ENCODE assay signal across 17 cellular contexts in genomic region chr6:136740050-136740974, GRCh38. TPM values are rescaled to one million over a fixed set of nuclear protein-coding genes. Genes with fewer than 3 reads are reported as not detected.
A peak's percentile ranks its signal among the peaks of the same experiment; 100 is the strongest.
DNase-seq lines count a peak whose midpoint lies in the region; ATAC-seq, FAIRE-seq and TF ChIP-seq lines count a peak whose summit lies in the region.
"Had no signal": no experiment of that assay in that cellular context is flagged by ENCODE, and none has a peak within 500 bp of the region (broad histone marks: within the 10 kb centered on the region; RNA-seq: fewer than 3 reads in every experiment).

No MANE protein-coding gene starts in this region.

- H3K79me2 ChIP-seq in mammary epithelial cell (ENCODE audit: insufficient read depth, low read length) = peaks cover 5% of the 10 kb centered on the region
- H3K79me2 ChIP-seq: parathyroid adenoma had no signal

- H3K4me1 ChIP-seq in breast epithelium = peaks cover 0 to 3% of the 10 kb centered on the region in 2 donors
- H3K4me1 ChIP-seq in mammary epithelial cell (ENCODE audit: insufficient read depth, low read length) = no peaks in the 10 kb centered on the region
- peaks cover 0 to 76% (median 40%) of the 10 kb centered on the region in 4 donors for H3K4me1 ChIP-seq in tibial artery
- no peaks in the 10 kb centered on the region for H3K4me1 ChIP-seq in CD8-positive, alpha-beta T cell (ENCODE audit: insufficient read depth, low read length)
- H3K4me1 ChIP-seq: foreskin keratinocyte, parathyroid adenoma had no signal

- DNase-seq in breast epithelium (ENCODE audit: low spot score in 2 of 2) (no peak), mammary epithelial cell (no peak), midbrain (lab: John Stamatoyannopoulos, UW) (peak; percentile 39), tibial artery (no peak), urothelium cell line (ENCODE audit: low spot score) (no peak), NCI-H226 (no peak)
- no peak for DNase-seq in CD8-positive, alpha-beta T cell
- DNase-seq: 8988T; activated CD4-positive, alpha-beta T cell treated with anti-CD3 and anti-CD28 coated beads, Interleukin-2, amount 50 U/mL, for 48 hours; Calu3; NCI-H1092 treated with DMSO at 0.1 percent for 48 hours had no signal

- no peaks in the 10 kb centered on the region for H3K9me3 Mint-ChIP-seq in CD8-positive, alpha-beta T cell
- H3K9me3 Mint-ChIP-seq: activated T-helper 17 cell treated with anti-CD3 and anti-CD28 coated beads, Interleukin-2, amount 50 U/mL, for 72 hours had no signal

- ATAC-seq in CD8-positive, alpha-beta T cell = no peak
- ATAC-seq: activated T-helper 17 cell treated with anti-CD3 and anti-CD28 coated beads, Interleukin-2, amount 50 U/mL, for 72 hours; foreskin keratinocyte had no signal

- no peak overlapping the region for H2AFZ ChIP-seq in mammary epithelial cell (ENCODE audit: low read depth, low read length)
- H2AFZ ChIP-seq: parathyroid adenoma had no signal

- 87% methylated on average over 8 of the region's 10 CpGs for WGBS in mammary epithelial cell (ENCODE audit: low coverage, missing lambda C conversion rate)

- CTCF ChIA-PET in mammary epithelial cell (lab: Charles Lee; ENCODE audit: low non-redundant PET) = interaction anchor here (1.4 kb wide), 1 partner anchor 52 kb away, joined by 5 read pairs; the partner anchor contains the start of gene MAP3K5
- CTCF ChIA-PET in CD8-positive, alpha-beta T cell (lab: Charles Lee) = interaction anchor here (0.6 to 4.1 kb wide), 9 partner anchors 8 to 95 kb away, joined by 3 to 63 read pairs (median 5); partner anchors contain the start of gene MAP3K5

- H3K27me3 ChIP-seq in breast epithelium (no peaks in the 10 kb centered on the region), mammary epithelial cell (ENCODE audit: insufficient read depth, low read length) (no peaks in the 10 kb centered on the region), tibial artery (no peaks in the 10 kb centered on the region)
- H3K27me3 ChIP-seq in CD8-positive, alpha-beta T cell (ENCODE audit: insufficient read depth, low read length) = no peaks in the 10 kb centered on the region
- H3K27me3 ChIP-seq: foreskin keratinocyte had no signal

- H3K9me3 ChIP-seq in breast epithelium (no peaks in the 10 kb centered on the region), mammary epithelial cell (replicated peaks; ENCODE audit: insufficient read depth, low read length) (no peaks in the 10 kb centered on the region), tibial artery (no peaks in the 10 kb centered on the region)
- no peaks in the 10 kb centered on the region for H3K9me3 ChIP-seq in CD8-positive, alpha-beta T cell (ENCODE audit: low read length)

- in situ Hi-C loops in mammary epithelial cell (cut with MboI; ENCODE audit: low sequenced_read_pairs in 2 of 2) = no loop called here

- H3K4me1 Mint-ChIP-seq in CD8-positive, alpha-beta T cell (ENCODE audit: low read depth) = peaks cover 31% of the 10 kb centered on the region

- H3K27ac Mint-ChIP-seq in CD8-positive, alpha-beta T cell = no peak overlapping the region
- H3K27ac Mint-ChIP-seq: activated T-helper 17 cell treated with anti-CD3 and anti-CD28 coated beads, Interleukin-2, amount 50 U/mL, for 72 hours had no signal

- H3K36me3 ChIP-seq in breast epithelium (no peaks in the 10 kb centered on the region), mammary epithelial cell (ENCODE audit: insufficient read depth, low read length) (no peaks in the 10 kb centered on the region), tibial artery (no peaks in the 10 kb centered on the region)
- no peaks in the 10 kb centered on the region for H3K36me3 ChIP-seq in CD8-positive, alpha-beta T cell (ENCODE audit: insufficient read depth, low read length)

- POLR2A ChIA-PET in CD8-positive, alpha-beta T cell (lab: Charles Lee) = interaction anchor here (0.5 to 3.5 kb wide), 2 partner anchors 49 to 52 kb away, joined by 4 to 29 read pairs; partner anchors contain the start of gene MAP3K5

- TF ChIP-seq CTCF in breast epithelium (IDR thresholded peaks at IDR 0.05) = no peak
- no peak for TF ChIP-seq CTCF in mammary epithelial cell (conservative IDR thresholded peaks at IDR 0.05 in 1 of 2, IDR thresholded peaks at IDR 0.05 in 1 of 2; ENCODE audit: extremely low read depth in 1 of 2, insufficient read depth in 1 of 2, low read depth in 1 of 2, low read length in 2 of 2)
- no peak for TF ChIP-seq CTCF in tibial artery (IDR thresholded peaks at IDR 0.05)
- TF ChIP-seq CTCF in CD8-positive, alpha-beta T cell (IDR thresholded peaks at IDR 0.05) = no peak

- no peak for TF ChIP-seq POLR2A in breast epithelium (IDR thresholded peaks at IDR 0.05)

- FAIRE-seq in endometrium (lab: Jason Lieb, UNC) (peak; percentile 45), urothelium cell line (lab: Jason Lieb, UNC) (no peak)
- FAIRE-seq: TTC549 had no signal

- H3K36me3 Mint-ChIP-seq in CD8-positive, alpha-beta T cell = no peaks in the 10 kb centered on the region

- no TSS peak for BruUV-seq in mammary epithelial cell (replicated peaks; lab: Mats Ljungman, UMichigan)

- H3K4me3 ChIP-seq in breast epithelium (no peak overlapping the region), mammary epithelial cell (replicated peaks in 1 of 3; ENCODE audit: insufficient read depth in 1 of 3, low read depth in 2 of 3, low read length in 3 of 3) (no peak overlapping the region), tibial artery (peak overlapping the region; percentile 7 to 16)
- no peak overlapping the region for H3K4me3 ChIP-seq in CD8-positive, alpha-beta T cell (ENCODE audit: low read depth, low read length)

- no peak overlapping the region for H3K4me3 Mint-ChIP-seq in CD8-positive, alpha-beta T cell
- H3K4me3 Mint-ChIP-seq: activated T-helper 17 cell treated with anti-CD3 and anti-CD28 coated beads, Interleukin-2, amount 50 U/mL, for 72 hours; IgD-negative memory B cell had no signal

- intact Hi-C loops in breast epithelium (cut with DNase I; ENCODE audit: low total_unique reads) = no loop called here
- intact Hi-C loops in mammary epithelial cell (cut with micrococcal nuclease) = no loop called here
- intact Hi-C loops in tibial artery (cut with DNase I; ENCODE audit: low total_unique reads) = no loop called here
- intact Hi-C loops in CD8-positive, alpha-beta T cell (cut with DNase I, micrococcal nuclease) = loop anchor here in 1 of 2 experiments (2.0 kb wide), 1 partner anchor 52 kb away; the partner anchor contains the start of gene MAP3K5

- no peak overlapping the region for H3K9ac ChIP-seq in mammary epithelial cell (ENCODE audit: insufficient read depth, low read length)
- H3K9ac ChIP-seq: parathyroid adenoma had no signal

- H3K27ac ChIP-seq in breast epithelium (peak overlapping the region; percentile 61 to 76), mammary epithelial cell (ENCODE audit: insufficient read depth, low read depth, low read length) (no peak overlapping the region), tibial artery (peak overlapping the region; percentile 55 to 75)
- H3K27ac ChIP-seq in CD8-positive, alpha-beta T cell (ENCODE audit: low read depth, low read length) = no peak overlapping the region
- H3K27ac ChIP-seq: foreskin keratinocyte, parathyroid adenoma had no signal

- H4K20me1 ChIP-seq in mammary epithelial cell (ENCODE audit: insufficient read depth, low read length) = no peaks in the 10 kb centered on the region

- no peak overlapping the region for H3K4me2 ChIP-seq in mammary epithelial cell (ENCODE audit: insufficient read depth, low read depth, low read length)

- dilution Hi-C loops in mammary epithelial cell (cut with HindIII; ENCODE audit: low sequenced_read_pairs) = no loop called here

- no peaks in the 10 kb centered on the region for H3K27me3 Mint-ChIP-seq in CD8-positive, alpha-beta T cell (ENCODE audit: low read depth)
- H3K27me3 Mint-ChIP-seq: activated T-helper 17 cell treated with anti-CD3 and anti-CD28 coated beads, Interleukin-2, amount 50 U/mL, for 72 hours; IgD-negative memory B cell had no signal

RNA-seq across cellular contexts. Expression of gene MAP3K5, which starts 52.0 kb away (rescaled TPM):
- 10 to 100 TPM; 18.6 to 40.0 (median 33.2) TPM for total RNA-seq in breast epithelium
- total RNA-seq in mammary epithelial cell = 1 to 10 TPM; 4.2 to 8.8 TPM
- polyA plus RNA-seq in mammary epithelial cell = 2.4 TPM
- 3.3 TPM for polyA minus RNA-seq in mammary epithelial cell
- 10 to 100 TPM; 11.1 to 11.3 TPM for total RNA-seq in CD8-positive, alpha-beta T cell

Comparison
In these comparisons a context has a peak if more than half of its experiments do, and no peak if none do; other contexts are left out.
1. H3K27ac ChIP-seq: peak in breast epithelium (2 of 2) and tibial artery (2 of 2); none in mammary epithelial cell (single experiment) and CD8-positive, alpha-beta T cell (single experiment).
2. H3K4me3 ChIP-seq: peak in tibial artery (2 of 2); none in breast epithelium (0 of 3), mammary epithelial cell (0 of 3) and CD8-positive, alpha-beta T cell (single experiment).